24 cellular contexts compared by ENCODE assay signal in the genomic region with DNA sequence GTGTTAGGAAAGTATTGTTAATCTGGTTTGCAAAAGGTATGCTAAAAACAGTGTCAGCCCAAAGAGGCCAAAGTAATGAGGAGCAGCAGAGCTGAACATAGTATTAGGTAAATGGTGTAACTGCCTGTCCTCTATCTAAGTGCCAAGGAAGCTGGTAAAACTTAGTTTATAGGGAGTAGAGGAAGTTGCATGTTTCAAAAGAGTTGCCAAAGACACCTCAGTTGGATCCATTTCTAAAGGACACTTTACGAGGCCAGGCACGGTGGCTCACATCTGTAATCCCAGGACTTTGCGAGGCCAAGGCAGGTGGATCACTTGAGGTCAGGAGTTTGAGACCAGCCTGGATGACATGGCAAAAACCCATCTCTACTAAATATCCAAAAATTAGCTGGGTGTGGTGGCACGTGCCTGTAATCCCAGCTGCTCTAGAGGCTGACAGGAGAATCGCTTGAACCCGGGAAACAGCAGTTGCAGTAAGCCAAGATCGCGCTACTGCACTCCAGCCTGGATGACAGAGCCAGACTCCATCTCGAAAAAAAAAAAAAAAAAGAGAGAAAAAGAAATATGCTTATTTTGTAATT. TPM values are rescaled to one million over a fixed set of nuclear protein-coding genes. Genes with fewer than 3 reads are reported as not detected.
DNase-seq lines count a peak whose midpoint lies in the region; ATAC-seq and TF ChIP-seq lines count a peak whose summit lies in the region.
"Had no signal": no experiment of that assay in that cellular context is flagged by ENCODE, and none has a peak within 500 bp of the region (broad histone marks: within the 10 kb centered on the region; RNA-seq: fewer than 3 reads in every experiment).

No MANE protein-coding gene starts in this region.

- H2AFZ ChIP-seq in OCI-LY7 (ENCODE audit: low read length), result no peak overlapping the region

- POLR2A ChIA-PET in activated B cell treated with CpG ODN at 0.5 μM for 24 hours (lab: Charles Lee) (interaction anchor here (0.5 kb wide), 1 partner anchor 240 kb away, joined by 3 read pairs; no protein-coding TSS in a partner anchor), OCI-LY7 (lab: Charles Lee) (interaction anchor here (0.7 to 1.4 kb wide), 2 partner anchors 9 to 55 kb away, joined by 3 to 5 read pairs; no protein-coding TSS in a partner anchor), T-cell (lab: Charles Lee) (interaction anchor here (0.6 to 0.7 kb wide), 3 partner anchors 29 to 1985 kb away, joined by 4 to 5 read pairs (median 5); no protein-coding TSS in a partner anchor)

- H3K27ac Mint-ChIP-seq in activated T-cell treated with anti-CD3 and anti-CD28 coated beads, Interleukin-2, amount 50 U/mL, for 24 hours, result peak overlapping the region; percentile 29
- H3K27ac Mint-ChIP-seq in activated B cell treated with CpG ODN at 0.5 μM for 24 hours, result peak overlapping the region; percentile 31
- H3K27ac Mint-ChIP-seq in T-cell, result no peak overlapping the region
- H3K27ac Mint-ChIP-seq: HFFc6 had no signal

- H3K36me3 ChIP-seq in OCI-LY7 (ENCODE audit: insufficient read depth, low read length), result peaks cover 4% of the 10 kb centered on the region; the same call in 1 of the 2 replicates

- intact Hi-C loops in activated B cell treated with CpG ODN at 0.5 μM for 24 hours (cut with micrococcal nuclease), result no loop called here
- intact Hi-C loops in OCI-LY7 (cut with micrococcal nuclease; ENCODE audit: unreplicated experiment), result no loop called here

- BruUV-seq in OCI-LY7 (replicated peaks; lab: Mats Ljungman, UMichigan), result no TSS peak

- H3K4me3 ChIP-seq in LNCaP clone FGC (ENCODE audit: low read depth, low read length), result no peak overlapping the region
- no peak overlapping the region for H3K4me3 ChIP-seq in OCI-LY7 (ENCODE audit: low read depth, low read length, poor library complexity, severe bottlenecking)
- H3K4me3 ChIP-seq: HAP-1, Peyer's patch had no signal

- no peaks in the 10 kb centered on the region for H3K9me3 ChIP-seq in OCI-LY7 (ENCODE audit: low read length)
- H3K9me3 ChIP-seq: BE2C, HAP-1, Peyer's patch, SK-N-SH had no signal

- no peaks in the 10 kb centered on the region for H3K79me2 ChIP-seq in OCI-LY7 (ENCODE audit: insufficient read depth, low read depth, low read length)

- TF ChIP-seq CTCF in LNCaP clone FGC (IDR thresholded peaks at IDR 0.05; ENCODE audit: control insufficient read depth, extremely low read depth, insufficient read depth), result no peak
- TF ChIP-seq CTCF in activated B cell treated with CpG ODN at 0.5 μM for 24 hours (IDR thresholded peaks at IDR 0.05), result no peak
- TF ChIP-seq CTCF in OCI-LY7 (conservative IDR thresholded peaks at IDR 0.05; ENCODE audit: low read length), result no peak

- H3K36me3 Mint-ChIP-seq in activated T-cell treated with anti-CD3 and anti-CD28 coated beads, Interleukin-2, amount 50 U/mL, for 24 hours (ENCODE audit: low read depth), result peaks cover 62% of the 10 kb centered on the region
- H3K36me3 Mint-ChIP-seq in activated B cell treated with CpG ODN at 0.5 μM for 24 hours (ENCODE audit: low read depth) (peaks cover 29% of the 10 kb centered on the region), T-cell (peaks cover 35% of the 10 kb centered on the region)

- ATAC-seq in activated B cell treated with CpG ODN at 0.5 μM for 24 hours (ENCODE audit: low read depth), result no peak
- no peak for ATAC-seq in T-cell (replicated peaks in 1 of 4)

- H3K4me3 Mint-ChIP-seq in activated T-cell treated with anti-CD3 and anti-CD28 coated beads, Interleukin-2, amount 50 U/mL, for 24 hours, result no peak overlapping the region
- H3K4me3 Mint-ChIP-seq in activated B cell treated with CpG ODN at 0.5 μM for 24 hours (no peak overlapping the region), T-cell (no peak overlapping the region)
- H3K4me3 Mint-ChIP-seq: CD14-positive monocyte, HFFc6 had no signal

- H3K9me3 Mint-ChIP-seq in activated T-cell treated with anti-CD3 and anti-CD28 coated beads, Interleukin-2, amount 50 U/mL, for 24 hours, result no peaks in the 10 kb centered on the region
- H3K9me3 Mint-ChIP-seq in activated B cell treated with CpG ODN at 0.5 μM for 24 hours (no peaks in the 10 kb centered on the region), T-cell (no peaks in the 10 kb centered on the region)
- H3K9me3 Mint-ChIP-seq: CD14-positive monocyte, HFFc6 had no signal

- H3K4me2 ChIP-seq in OCI-LY7 (ENCODE audit: low read length), result no peak overlapping the region
- H3K4me2 ChIP-seq: SK-N-SH had no signal

- H3K27me3 Mint-ChIP-seq in activated T-cell treated with anti-CD3 and anti-CD28 coated beads, Interleukin-2, amount 50 U/mL, for 24 hours, result no peaks in the 10 kb centered on the region
- no peaks in the 10 kb centered on the region for H3K27me3 Mint-ChIP-seq in activated B cell treated with CpG ODN at 0.5 μM for 24 hours
- H3K27me3 Mint-ChIP-seq in T-cell, result no peaks in the 10 kb centered on the region

- peaks cover 13% of the 10 kb centered on the region for H3K4me1 Mint-ChIP-seq in activated T-cell treated with anti-CD3 and anti-CD28 coated beads, Interleukin-2, amount 50 U/mL, for 24 hours (ENCODE audit: low read depth)
- peaks cover 11% of the 10 kb centered on the region for H3K4me1 Mint-ChIP-seq in activated B cell treated with CpG ODN at 0.5 μM for 24 hours
- H3K4me1 Mint-ChIP-seq in T-cell, result peaks cover 0 to 14% (median 0%) of the 10 kb centered on the region in 3 donors

- no peaks in the 10 kb centered on the region for H3K9me2 ChIP-seq in OCI-LY7 (ENCODE audit: insufficient read depth, low read length)
- H3K9me2 ChIP-seq: SK-N-SH had no signal

- no peaks in the 10 kb centered on the region for H3K4me1 ChIP-seq in OCI-LY7 (ENCODE audit: insufficient read depth, low read length, poor library complexity, severe bottlenecking)
- H3K4me1 ChIP-seq: Peyer's patch had no signal

- no peak overlapping the region for H3K27ac ChIP-seq in OCI-LY7 (ENCODE audit: low read depth, low read length, poor library complexity, severe bottlenecking)
- H3K27ac ChIP-seq: Peyer's patch had no signal

- H4K20me1 ChIP-seq in OCI-LY7 (ENCODE audit: insufficient read depth, low read length), result no peaks in the 10 kb centered on the region

- CTCF ChIA-PET in activated B cell treated with CpG ODN at 0.5 μM for 24 hours (lab: Charles Lee) (no interaction called here), OCI-LY7 (lab: Charles Lee; ENCODE audit: unreplicated experiment) (no interaction called here), T-cell (lab: Charles Lee) (interaction anchor here in 1 of 2 donors (0.7 kb wide), 1 partner anchor 655 kb away, joined by 3 read pairs; no protein-coding TSS in a partner anchor)

- DNase-seq in activated T-cell treated with anti-CD3 and anti-CD28 coated beads, Interleukin-2, amount 50 U/mL, for 24 hours, result no peak
- no peak for DNase-seq in activated T-cell treated with anti-CD3 and anti-CD28 coated beads, Interleukin-2, amount 50 U/mL, for 48 hours
- DNase-seq in LNCaP clone FGC (ENCODE audit: low read depth) (peak; percentile 79), activated B cell treated with CpG ODN at 0.5 μM for 24 hours (no peak), OCI-LY7 (ENCODE audit: low spot score) (no peak), hepatic stellate cell (ENCODE audit: low spot score) (no peak), T-cell (no peak)
- DNase-seq: BE2C, Calu3, DMS79 treated with DMSO at 0.1 percent for 48 hours, GOT3, HFFc6, KG1, MV-4-11, NCI-H1105 treated with DMSO at 0.1 percent for 48 hours, NCI-H2029, NCI-H446, NCI-H524 treated with DMSO at 0.1 percent for 48 hours, OCI-M1, Peyer's patch, SHP77 treated with DMSO at 0.1 percent for 48 hours, SK-N-SH had no signal

RNA-seq across cellular contexts. Expression of a gene that starts 22.6 kb away (rescaled TPM):
- total RNA-seq in activated B cell treated with CpG ODN at 0.5 μM for 24 hours (225 and 227 TPM in 2 replicates), OCI-LY7 (2022) (248 and 307 TPM in 2 replicates), T-cell (100 to 1,000 TPM; 169 to 260 (median 217) TPM)
- 243 and 263 TPM in 2 replicates for total RNA-seq in OCI-LY7 (2014; rRNA removed; shearing (Covaris generic))

RNA-seq across cellular contexts. Expression of a gene that starts 33.9 kb away (rescaled TPM):
- 41.7 and 46.2 TPM in 2 replicates for total RNA-seq in activated B cell treated with CpG ODN at 0.5 μM for 24 hours
- 63.1 and 65.7 TPM in 2 replicates for total RNA-seq in OCI-LY7 (2014; rRNA removed; shearing (Covaris generic))
- 61.6 and 68.8 TPM in 2 replicates for total RNA-seq in OCI-LY7 (2022)
- total RNA-seq in T-cell, result 1 to 10 TPM in 3 of 5 donors, under 1 TPM in 2; 0.58 to 3.7 (median 1.4) TPM

Comparison
In these comparisons a context has a peak if more than half of its experiments do, and no peak if none do; other contexts are left out.
1. H3K27ac Mint-ChIP-seq: peak in activated T-cell treated with anti-CD3 and anti-CD28 coated beads, Interleukin-2, amount 50 U/mL, for 24 hours (single experiment) and activated B cell treated with CpG ODN at 0.5 μM for 24 hours (single experiment); none in T-cell (0 of 2).